Comparison of ENCODE assay signal across 25 cellular contexts in the genomic region with DNA sequence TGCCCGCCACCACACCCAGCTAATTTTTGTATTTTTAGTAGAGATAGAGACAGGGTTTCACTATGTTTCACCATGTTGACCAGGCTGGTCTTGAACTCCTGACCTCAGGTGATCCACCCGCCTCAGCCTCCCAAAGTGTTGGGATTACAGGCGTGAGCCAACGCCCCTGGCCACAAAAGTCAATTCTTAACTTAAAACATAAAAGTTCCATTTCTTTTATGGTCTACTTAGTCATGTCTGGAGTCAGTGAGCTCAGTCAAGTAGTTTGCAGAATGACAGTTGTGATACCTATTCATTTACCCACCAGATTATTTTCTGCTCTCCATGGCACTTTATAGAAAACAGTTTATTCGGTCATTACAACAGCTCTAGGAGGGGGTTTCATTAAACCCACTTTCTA.
DNase-seq lines count a peak whose midpoint lies in the region; ATAC-seq and TF ChIP-seq lines count a peak whose summit lies in the region.
"Had no signal": no experiment of that assay in that cellular context is flagged by ENCODE, and none has a peak within 500 bp of the region (broad histone marks: within the 10 kb centered on the region; RNA-seq: fewer than 3 reads in every experiment).

No MANE protein-coding gene starts in this region.

- peak overlapping the region; percentile 65 to 71 for H3K27ac ChIP-seq in uterus
- H3K27ac ChIP-seq: neural progenitor cell, stomach, tibial nerve had no signal

- peaks cover 41% of the 10 kb centered on the region for H3K4me1 Mint-ChIP-seq in activated CD4-positive, alpha-beta T cell treated with anti-CD3 and anti-CD28 coated beads for 36 hours
- peaks cover 39% of the 10 kb centered on the region for H3K4me1 Mint-ChIP-seq in activated naive CD8-positive, alpha-beta T cell treated with anti-CD3 and anti-CD28 coated beads for 36 hours
- H3K4me1 Mint-ChIP-seq: neural progenitor cell had no signal

- no peaks in the 10 kb centered on the region for H3K27me3 ChIP-seq in uterus
- H3K27me3 ChIP-seq: breast epithelium, neural progenitor cell, stomach, tibial nerve had no signal

- peaks cover 0 to 14% of the 10 kb centered on the region in 2 donors for H3K4me1 ChIP-seq in uterus
- H3K4me1 ChIP-seq: breast epithelium, neural progenitor cell had no signal

- intact Hi-C loops in activated CD4-positive, alpha-beta T cell treated with anti-CD3 and anti-CD28 coated beads for 36 hours (cut with DNase I, micrococcal nuclease), result loop anchor here (1.0 to 5.0 kb wide), 3 partner anchors 19 to 72 kb away; no protein-coding TSS in a partner anchor
- intact Hi-C loops in uterus (cut with DNase I; ENCODE audit: low total_unique reads), result no loop called here

- H3K4me3 Mint-ChIP-seq in activated CD4-positive, alpha-beta T cell treated with anti-CD3 and anti-CD28 coated beads for 36 hours, result no peak overlapping the region
- H3K4me3 Mint-ChIP-seq in activated naive CD8-positive, alpha-beta T cell treated with anti-CD3 and anti-CD28 coated beads for 36 hours, result no peak overlapping the region
- H3K4me3 Mint-ChIP-seq: activated CD4-positive, alpha-beta T cell treated with anti-CD3 and anti-CD28 coated beads, Interleukin-2, amount 10 ng/mL, durations not matched to agents 7 days and 5 days; neural progenitor cell had no signal

- no peak for TF ChIP-seq POLR2A in uterus (IDR thresholded peaks at IDR 0.05)

- peaks cover 4% of the 10 kb centered on the region for H3K27me3 Mint-ChIP-seq in activated CD4-positive, alpha-beta T cell treated with anti-CD3 and anti-CD28 coated beads for 36 hours
- H3K27me3 Mint-ChIP-seq in activated naive CD8-positive, alpha-beta T cell treated with anti-CD3 and anti-CD28 coated beads for 36 hours, result peaks cover 14% of the 10 kb centered on the region
- H3K27me3 Mint-ChIP-seq: CD4-positive, alpha-beta memory T cell had no signal

- H3K36me3 ChIP-seq in uterus, result no peaks in the 10 kb centered on the region
- H3K36me3 ChIP-seq: breast epithelium, neural progenitor cell, stomach, tibial nerve had no signal

- POLR2A ChIA-PET in activated CD4-positive, alpha-beta T cell treated with anti-CD3 and anti-CD28 coated beads for 36 hours (lab: Charles Lee), result interaction anchor here (0.6 to 2.6 kb wide), 4 partner anchors 9 to 598 kb away, joined by 3 to 8 read pairs (median 3); no protein-coding TSS in a partner anchor

- peak; percentile 81 for ATAC-seq in activated CD4-positive, alpha-beta T cell treated with anti-CD3 and anti-CD28 coated beads for 36 hours
- ATAC-seq in GM18909 (IDR thresholded peaks at IDR 0.05; ENCODE audit: poor library complexity, unreplicated experiment), result no peak
- ATAC-seq: sciatic nerve had no signal

- peaks cover under 1% of the 10 kb centered on the region for H3K9me3 Mint-ChIP-seq in activated CD4-positive, alpha-beta T cell treated with anti-CD3 and anti-CD28 coated beads for 36 hours (ENCODE audit: low read depth)
- no peaks in the 10 kb centered on the region for H3K9me3 Mint-ChIP-seq in activated naive CD8-positive, alpha-beta T cell treated with anti-CD3 and anti-CD28 coated beads for 36 hours
- H3K9me3 Mint-ChIP-seq: activated CD4-positive, alpha-beta T cell treated with anti-CD3 and anti-CD28 coated beads, Interleukin-2, amount 10 ng/mL, durations not matched to agents 7 days and 5 days; activated T-helper 2 cell treated with anti-CD3 and anti-CD28 coated beads, Interferon-gamma antibody, Interleukin-2, Interleukin-4, amounts not matched to agents 10 μg/mL and 5 μg/mL and 100 μg/mL, durations not matched to agents 14 hours and 24 hours and 36 hours; CD4-positive, alpha-beta memory T cell; neural progenitor cell had no signal

- peak; percentile 71 for DNase-seq in activated CD4-positive, alpha-beta T cell treated with anti-CD3 and anti-CD28 coated beads for 36 hours
- DNase-seq in activated CD4-positive, alpha-beta T cell treated with anti-CD3 and anti-CD28 coated beads for 1 hour, result no peak
- peak in 2 of 3 donors; percentile 23 to 48 for DNase-seq in stimulated activated CD4-positive, alpha-beta T cell treated with anti-CD3 and anti-CD28 coated beads, Interleukin-12 subunit alpha, Interleukin-12 subunit beta, amount 100 ng/mL, for 48 hours (ENCODE audit: low read depth in 2 of 3, low spot score in 1 of 3)
- no peak for DNase-seq in stimulated activated CD4-positive, alpha-beta T cell treated with anti-CD3 and anti-CD28 coated beads, Interleukin-4, amount 100 ng/mL, for 4 hours
- peak; percentile 23 for DNase-seq in activated naive CD8-positive, alpha-beta T cell treated with anti-CD3 and anti-CD28 coated beads for 36 hours
- DNase-seq in uterus (no peak), NCI-H1694 (lab: John Stamatoyannopoulos, UW) (no peak)
- DNase-seq: 8988T; activated CD4-positive, alpha-beta T cell treated with anti-CD3 and anti-CD28 coated beads, Interleukin-2, amount 10 ng/mL, durations not matched to agents 7 days and 5 days; AML-193; amygdala; CD4-positive, alpha-beta memory T cell; effector CD8-positive, alpha-beta T cell; HCEC 1CT; head of caudate nucleus; NCI-H1048; NCI-H187 treated with DMSO at 0.1 percent for 48 hours; NCI-H526 treated with DMSO at 0.1 percent for 48 hours; stomach had no signal

- H3K9me3 ChIP-seq in uterus, result no peaks in the 10 kb centered on the region
- H3K9me3 ChIP-seq: breast epithelium, stomach, tibial nerve had no signal

- H3K4me3 ChIP-seq in uterus, result no peak overlapping the region
- H3K4me3 ChIP-seq: breast epithelium, neural progenitor cell, stomach, tibial nerve had no signal

- H3K36me3 Mint-ChIP-seq in activated CD4-positive, alpha-beta T cell treated with anti-CD3 and anti-CD28 coated beads for 36 hours (ENCODE audit: low read depth), result peaks cover 1% of the 10 kb centered on the region
- H3K36me3 Mint-ChIP-seq in activated naive CD8-positive, alpha-beta T cell treated with anti-CD3 and anti-CD28 coated beads for 36 hours, result peaks cover 5% of the 10 kb centered on the region
- H3K36me3 Mint-ChIP-seq: CD4-positive, alpha-beta memory T cell; neural progenitor cell had no signal

- CTCF ChIA-PET in activated CD4-positive, alpha-beta T cell treated with anti-CD3 and anti-CD28 coated beads for 36 hours (lab: Charles Lee), result interaction anchor here (0.6 to 1.0 kb wide), 3 partner anchors 14 to 36 kb away, joined by 3 to 5 read pairs (median 3); no protein-coding TSS in a partner anchor

- H3K27ac Mint-ChIP-seq in activated CD4-positive, alpha-beta T cell treated with anti-CD3 and anti-CD28 coated beads for 36 hours, result peak overlapping the region; percentile 47
- no peak overlapping the region for H3K27ac Mint-ChIP-seq in activated naive CD8-positive, alpha-beta T cell treated with anti-CD3 and anti-CD28 coated beads for 36 hours
- H3K27ac Mint-ChIP-seq: activated CD4-positive, alpha-beta T cell treated with anti-CD3 and anti-CD28 coated beads, Interleukin-2, amount 10 ng/mL, durations not matched to agents 7 days and 5 days; activated T-helper 2 cell treated with anti-CD3 and anti-CD28 coated beads, Interferon-gamma antibody, Interleukin-2, Interleukin-4, amounts not matched to agents 10 μg/mL and 5 μg/mL and 100 μg/mL, durations not matched to agents 14 hours and 24 hours and 36 hours; neural progenitor cell had no signal

- no peak for TF ChIP-seq CTCF in uterus (IDR thresholded peaks at IDR 0.05)

Comparison
In these comparisons a context has a peak if more than half of its experiments do, and no peak if none do; other contexts are left out.
1. DNase-seq: peak in activated CD4-positive, alpha-beta T cell treated with anti-CD3 and anti-CD28 coated beads for 36 hours (single experiment), stimulated activated CD4-positive, alpha-beta T cell treated with anti-CD3 and anti-CD28 coated beads, Interleukin-12 subunit alpha, Interleukin-12 subunit beta, amount 100 ng/mL, for 48 hours (2 of 3) and activated naive CD8-positive, alpha-beta T cell treated with anti-CD3 and anti-CD28 coated beads for 36 hours (single experiment); none in activated CD4-positive, alpha-beta T cell treated with anti-CD3 and anti-CD28 coated beads for 1 hour (single experiment), stimulated activated CD4-positive, alpha-beta T cell treated with anti-CD3 and anti-CD28 coated beads, Interleukin-4, amount 100 ng/mL, for 4 hours (0 of 2), uterus (0 of 2) and NCI-H1694 (single experiment).